ENCODE assay signal across 2 cellular contexts in genomic region chr6:116215414-116215813, GRCh38.
TF ChIP-seq lines count a peak whose summit lies in the region.

No MANE protein-coding gene starts in this region.

TF ChIP-seq in HEK293, 187 proteins besides CTCF, POLR2A, EP300 and RAD21:
- TF ChIP-seq ZNF26 (tag by site-specific recombination; IDR thresholded peaks at IDR 0.05) (peak; percentile 92), ZNF488 (tag by site-specific recombination; IDR thresholded peaks at IDR 0.05) (no peak), SETDB1 (IDR thresholded peaks at IDR 0.05; ENCODE audit: insufficient read length, low read length) (peak; percentile 84), ZNF133 (tag by site-specific recombination; IDR thresholded peaks at IDR 0.05) (no peak), GLIS1 (tag by site-specific recombination; IDR thresholded peaks at IDR 0.05) (no peak), ZNF280D (tag by site-specific recombination; IDR thresholded peaks at IDR 0.05) (no peak), MZF1 (tag by site-specific recombination; IDR thresholded peaks at IDR 0.05; ENCODE audit: borderline replicate concordance) (no peak)

TF ChIP-seq in GM23338, 12 proteins besides CTCF, POLR2A, EP300 and RAD21 (continued from another document):
- no peak for TF ChIP-seq REST (IDR thresholded peaks at IDR 0.05; ENCODE audit: unreplicated experiment)
- no peak for TF ChIP-seq JUNB (IDR thresholded peaks at IDR 0.05; ENCODE audit: unreplicated experiment)
- TF ChIP-seq EZH2phosphoT487 (IDR thresholded peaks at IDR 0.05; ENCODE audit: unreplicated experiment) = no peak
- TF ChIP-seq NANOG (IDR thresholded peaks at IDR 0.05; ENCODE audit: borderline replicate concordance) = no peak
- TF ChIP-seq EZH2 (IDR thresholded peaks at IDR 0.05; ENCODE audit: low read depth, unreplicated experiment) = no peak
- no peak for TF ChIP-seq ZNF462 (CRISPR knock-in tag; IDR thresholded peaks at IDR 0.05)
- TF ChIP-seq CREB1 (CRISPR knock-in tag; IDR thresholded peaks at IDR 0.05; ENCODE audit: low read depth) = no peak
- TF ChIP-seq ZNF114 (CRISPR knock-in tag; IDR thresholded peaks at IDR 0.05) = no peak
- no peak for TF ChIP-seq ZNF331 (CRISPR knock-in tag; IDR thresholded peaks at IDR 0.05; ENCODE audit: low read depth)
TF ChIP-seq in GM23338: peak in this region for 0.
